Comparison of ENCODE assay signal across 2 cellular contexts in genomic region chr14:20626274-20626673, GRCh38.
TF ChIP-seq lines count a peak whose summit lies in the region.

No MANE protein-coding gene starts in this region.

TF ChIP-seq in A549, 52 proteins besides CTCF, POLR2A, EP300 and RAD21:
- no peak for TF ChIP-seq ZC3H11A (IDR thresholded peaks at IDR 0.05)
- no peak for TF ChIP-seq BHLHE40 (IDR thresholded peaks at IDR 0.05; ENCODE audit: low read depth, low read length)
- no peak for TF ChIP-seq PHF8 (IDR thresholded peaks at IDR 0.05; ENCODE audit: borderline replicate concordance, low read depth)
- no peak for TF ChIP-seq KDM1A (IDR thresholded peaks at IDR 0.05; ENCODE audit: low read depth)
- TF ChIP-seq MAX (IDR thresholded peaks at IDR 0.05): no peak
- TF ChIP-seq KDM5A (IDR thresholded peaks at IDR 0.05): no peak
TF ChIP-seq in A549: peak in this region for 0.

TF ChIP-seq in K562, 482 proteins besides CTCF, POLR2A, EP300 and RAD21:
- TF ChIP-seq CHD1 (IDR thresholded peaks at IDR 0.05; ENCODE audit: low read length) (no peak), ZNF561 (CRISPR knock-in tag; conservative IDR thresholded peaks at IDR 0.05) (no peak), ZNF232 (CRISPR knock-in tag; IDR thresholded peaks at IDR 0.05) (no peak), POLR2B (IDR thresholded peaks at IDR 0.05; ENCODE audit: low read depth, partially characterized antibody) (no peak), GATAD2B (IDR thresholded peaks at IDR 0.05; ENCODE audit: borderline replicate concordance) (no peak), ZFP1 (CRISPR knock-in tag; IDR thresholded peaks at IDR 0.05) (no peak), ZNF354B (CRISPR knock-in tag; IDR thresholded peaks at IDR 0.05) (no peak), CHD7 (IDR thresholded peaks at IDR 0.05; ENCODE audit: low read depth, low read length) (no peak), CEBPG (CRISPR knock-in tag; IDR thresholded peaks at IDR 0.05) (no peak), CEBPG (tag; conservative IDR thresholded peaks at IDR 0.05 in 1 of 2, IDR thresholded peaks at IDR 0.05 in 1 of 2) (no peak), ZFPM2 (CRISPR knock-in tag; IDR thresholded peaks at IDR 0.05) (no peak), NFRKB (IDR thresholded peaks at IDR 0.05; ENCODE audit: low read depth) (no peak), HMG20B (CRISPR knock-in tag; IDR thresholded peaks at IDR 0.05) (no peak), HDAC3 (IDR thresholded peaks at IDR 0.05; ENCODE audit: borderline replicate concordance, partially characterized antibody) (no peak), ZNF644 (tag; IDR thresholded peaks at IDR 0.05; ENCODE audit: low read depth) (no peak), TAF15 (IDR thresholded peaks at IDR 0.05; ENCODE audit: low read depth, low read length) (no peak), RB1 (IDR thresholded peaks at IDR 0.05; ENCODE audit: low read depth) (no peak), NFIX (CRISPR knock-in tag; IDR thresholded peaks at IDR 0.05; ENCODE audit: low read depth) (no peak)
- TF ChIP-seq, protein P1, sequence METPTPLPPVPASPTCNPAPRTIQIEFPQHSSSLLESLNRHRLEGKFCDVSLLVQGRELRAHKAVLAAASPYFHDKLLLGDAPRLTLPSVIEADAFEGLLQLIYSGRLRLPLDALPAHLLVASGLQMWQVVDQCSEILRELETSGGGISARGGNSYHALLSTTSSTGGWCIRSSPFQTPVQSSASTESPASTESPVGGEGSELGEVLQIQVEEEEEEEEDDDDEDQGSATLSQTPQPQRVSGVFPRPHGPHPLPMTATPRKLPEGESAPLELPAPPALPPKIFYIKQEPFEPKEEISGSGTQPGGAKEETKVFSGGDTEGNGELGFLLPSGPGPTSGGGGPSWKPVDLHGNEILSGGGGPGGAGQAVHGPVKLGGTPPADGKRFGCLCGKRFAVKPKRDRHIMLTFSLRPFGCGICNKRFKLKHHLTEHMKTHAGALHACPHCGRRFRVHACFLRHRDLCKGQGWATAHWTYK (CRISPR knock-in tag; IDR thresholded peaks at IDR 0.05): no peak
